8 cellular contexts compared by ENCODE assay signal in the genomic region with DNA sequence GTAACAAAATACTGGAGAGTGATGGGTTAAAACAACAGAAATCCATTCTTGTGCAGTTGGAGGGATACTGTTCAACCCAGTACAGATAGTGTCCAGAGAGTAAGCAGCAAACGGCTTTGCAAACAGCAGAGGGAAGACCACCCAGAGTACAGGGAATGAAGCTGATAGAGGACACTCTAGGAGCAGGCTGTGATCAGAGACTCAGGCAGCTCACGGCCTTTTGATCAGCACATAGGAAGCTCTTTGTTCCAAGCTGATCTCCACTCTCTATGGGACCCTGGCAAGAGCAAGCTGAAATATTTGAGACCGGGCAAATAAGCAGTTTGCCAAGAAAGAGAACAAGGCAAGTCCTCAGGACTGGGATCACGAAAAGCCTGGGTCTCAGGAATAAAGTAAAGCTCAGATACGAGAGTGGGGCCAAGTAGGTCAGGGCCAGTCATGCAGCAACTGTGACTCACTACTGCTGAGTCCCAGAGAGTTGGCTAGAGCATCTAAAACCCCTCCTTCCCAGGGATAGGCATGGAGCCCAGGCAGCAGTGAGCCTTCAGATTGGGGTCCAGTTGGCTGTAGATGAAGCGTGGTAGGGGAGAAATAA. TPM values are rescaled to one million over a fixed set of nuclear protein-coding genes. Genes with fewer than 3 reads are reported as not detected.
DNase-seq lines count a peak whose midpoint lies in the region; ATAC-seq and TF ChIP-seq lines count a peak whose summit lies in the region.

No MANE protein-coding gene starts in this region.

- H3K4me3 ChIP-seq in rectal smooth muscle tissue (ENCODE audit: low read length) = no peak overlapping the region

- no peak overlapping the region for H3K9ac ChIP-seq in rectal smooth muscle tissue (ENCODE audit: low read length)

- DNase-seq in GM04503 (ENCODE audit: low read depth) (peak; percentile 54), WTC11 (ENCODE audit: low spot score) (no peak), glomerular endothelial cell (ENCODE audit: extremely low read depth, low read depth, low spot score) (peak; percentile 16), erythroblast (lab: John Stamatoyannopoulos, UW) (no peak), endothelial cell (ENCODE audit: low spot score) (no peak), iPS-NIHi7 (ENCODE audit: extremely low spot score) (no peak)
- no peak for DNase-seq in stimulated activated naive B cell treated with anti-CD40 and anti-IgM and Interleukin-4, amounts not matched to agents 10 μg/mL and 1 μg/mL and 100 μg/mL, for 72 hours

- no peaks in the 10 kb centered on the region for H3K27me3 ChIP-seq in rectal smooth muscle tissue (ENCODE audit: control insufficient read depth, insufficient read depth, low read length)

- POLR2A ChIA-PET in WTC11 (lab: Charles Lee) = no interaction called here

- H3K4me1 Mint-ChIP-seq in WTC11 = no peaks in the 10 kb centered on the region
- no peaks in the 10 kb centered on the region for H3K4me1 Mint-ChIP-seq in endothelial cell (ENCODE audit: unreplicated experiment)
- no peaks in the 10 kb centered on the region for H3K4me1 Mint-ChIP-seq in stimulated activated naive B cell treated with anti-CD40 and anti-IgM and Interleukin-4, amounts not matched to agents 10 μg/mL and 1 μg/mL and 100 μg/mL, for 72 hours

- H3K27me3 Mint-ChIP-seq in WTC11 (ENCODE audit: low read depth) (no peaks in the 10 kb centered on the region), endothelial cell (ENCODE audit: unreplicated experiment) (peaks cover 3% of the 10 kb centered on the region)
- no peaks in the 10 kb centered on the region for H3K27me3 Mint-ChIP-seq in stimulated activated naive B cell treated with anti-CD40 and anti-IgM and Interleukin-4, amounts not matched to agents 10 μg/mL and 1 μg/mL and 100 μg/mL, for 72 hours

- TF ChIP-seq CTCF in WTC11 (IDR thresholded peaks at IDR 0.05) (no peak), endothelial cell (IDR thresholded peaks at IDR 0.05; ENCODE audit: unreplicated experiment) (no peak)

- no peak for TF ChIP-seq POLR2A in erythroblast (IDR thresholded peaks at IDR 0.05; ENCODE audit: low read length)

- no peaks in the 10 kb centered on the region for H3K9me3 Mint-ChIP-seq in WTC11
- no peaks in the 10 kb centered on the region for H3K9me3 Mint-ChIP-seq in endothelial cell (ENCODE audit: unreplicated experiment)
- no peaks in the 10 kb centered on the region for H3K9me3 Mint-ChIP-seq in stimulated activated naive B cell treated with anti-CD40 and anti-IgM and Interleukin-4, amounts not matched to agents 10 μg/mL and 1 μg/mL and 100 μg/mL, for 72 hours

- H3K4me1 ChIP-seq in rectal smooth muscle tissue (ENCODE audit: control insufficient read depth, insufficient read depth, low read length) = peaks cover 4% of the 10 kb centered on the region

- peaks cover 17% of the 10 kb centered on the region for H3K36me3 Mint-ChIP-seq in WTC11
- no peaks in the 10 kb centered on the region for H3K36me3 Mint-ChIP-seq in endothelial cell (ENCODE audit: low read depth, unreplicated experiment)
- H3K36me3 Mint-ChIP-seq in stimulated activated naive B cell treated with anti-CD40 and anti-IgM and Interleukin-4, amounts not matched to agents 10 μg/mL and 1 μg/mL and 100 μg/mL, for 72 hours = no peaks in the 10 kb centered on the region

- no peaks in the 10 kb centered on the region for H3K36me3 ChIP-seq in rectal smooth muscle tissue (ENCODE audit: control insufficient read depth, insufficient read depth, low read length)

- peak overlapping the region; percentile 15 for H3K27ac ChIP-seq in rectal smooth muscle tissue (ENCODE audit: low read depth, low read length)

- CTCF ChIA-PET in WTC11 (lab: Charles Lee) = interaction anchor here (1.7 to 2.8 kb wide), 2 partner anchors 103 to 218 kb away, joined by 6 to 7 read pairs; no protein-coding TSS in a partner anchor

- no peak for ATAC-seq in WTC11
- no peak for ATAC-seq in stimulated activated naive B cell treated with anti-CD40 and anti-IgM and Interleukin-4, amounts not matched to agents 10 μg/mL and 1 μg/mL and 100 μg/mL, for 72 hours (replicated peaks)

- no peak overlapping the region for H3K4me3 Mint-ChIP-seq in WTC11
- H3K4me3 Mint-ChIP-seq in endothelial cell (ENCODE audit: unreplicated experiment) = no peak overlapping the region
- H3K4me3 Mint-ChIP-seq in stimulated activated naive B cell treated with anti-CD40 and anti-IgM and Interleukin-4, amounts not matched to agents 10 μg/mL and 1 μg/mL and 100 μg/mL, for 72 hours = no peak overlapping the region

- H3K27ac Mint-ChIP-seq in WTC11 = peak overlapping the region; percentile 52
- H3K27ac Mint-ChIP-seq in endothelial cell (ENCODE audit: unreplicated experiment) = no peak overlapping the region
- no peak overlapping the region for H3K27ac Mint-ChIP-seq in stimulated activated naive B cell treated with anti-CD40 and anti-IgM and Interleukin-4, amounts not matched to agents 10 μg/mL and 1 μg/mL and 100 μg/mL, for 72 hours

TF ChIP-seq in WTC11, 78 proteins besides CTCF, POLR2A, EP300 and RAD21:
- TF ChIP-seq TP53 (CRISPR knock-in tag; IDR thresholded peaks at IDR 0.05) (no peak), TEAD1 (CRISPR knock-in tag; IDR thresholded peaks at IDR 0.05) (no peak)
TF ChIP-seq in WTC11: peak in this region for 0.

RNA-seq across cellular contexts. Expression of a gene that starts 52.4 kb away (rescaled TPM):
- 44.6 to 53.2 TPM (median 45.7 TPM) in 3 replicates for total RNA-seq in WTC11 (2021)
- total RNA-seq in glomerular endothelial cell = 10.1 and 14.7 TPM in 2 replicates
- 10.6 TPM for total RNA-seq in endothelial cell (ENCODE audit: unreplicated experiment)

Comparison
In these comparisons a context has a peak if more than half of its experiments do, and no peak if none do; other contexts are left out.
1. DNase-seq: peak in GM04503 (single experiment) and glomerular endothelial cell (single experiment); none in WTC11 (single experiment), erythroblast (0 of 2), endothelial cell (single experiment), iPS-NIHi7 (single experiment) and stimulated activated naive B cell treated with anti-CD40 and anti-IgM and Interleukin-4, amounts not matched to agents 10 μg/mL and 1 μg/mL and 100 μg/mL, for 72 hours (single experiment).